Comparison of ENCODE assay signal across 1 cellular context in genomic region chr9:137240841-137241489, GRCh38.
TF ChIP-seq lines count a peak whose summit lies in the region.

TSS of gene TUBB4B (plus strand) at chr9:137241287. CDS start at chr9:137241361, 74 bp downstream.

TF ChIP-seq in HepG2, 621 proteins besides CTCF, POLR2A, EP300 and RAD21 (continued from another document and continues in another):
- TF ChIP-seq ZNF646 (CRISPR knock-in tag; IDR thresholded peaks at IDR 0.05) (no peak), SETDB1 (CRISPR knock-in tag; IDR thresholded peaks at IDR 0.05; ENCODE audit: borderline replicate concordance) (no peak), SIN3B (IDR thresholded peaks at IDR 0.05; ENCODE audit: low read length) (no peak; the same call in 1 of the 2 replicates), KDM5B (CRISPR knock-in tag; IDR thresholded peaks at IDR 0.05; ENCODE audit: borderline replicate concordance) (no peak; the same call in 1 of the 2 replicates), ZNF740 (CRISPR knock-in tag; IDR thresholded peaks at IDR 0.05) (no peak), ATF4 (CRISPR knock-in tag; IDR thresholded peaks at IDR 0.05) (no peak), SNAPC2 (CRISPR knock-in tag; IDR thresholded peaks at IDR 0.05) (no peak), ZNF598 (CRISPR knock-in tag; IDR thresholded peaks at IDR 0.05; ENCODE audit: borderline replicate concordance) (0 out of 2 replicates have a peak, but pooled peaks have one; percentile 19), ZNF891 (CRISPR knock-in tag; IDR thresholded peaks at IDR 0.05) (peak; percentile 81; the same call in 1 of the 2 replicates), BRD4 (CRISPR knock-in tag; IDR thresholded peaks at IDR 0.05) (peak; percentile 76), ZNF766 (CRISPR knock-in tag; IDR thresholded peaks at IDR 0.05; ENCODE audit: borderline replicate concordance) (no peak), TCF7L2 (IDR thresholded peaks at IDR 0.05; ENCODE audit: low read depth, low read length) (no peak), ZNF10 (CRISPR knock-in tag; IDR thresholded peaks at IDR 0.05; ENCODE audit: borderline replicate concordance, low read depth) (no peak), ZNF749 (CRISPR knock-in tag; IDR thresholded peaks at IDR 0.05; ENCODE audit: borderline replicate concordance) (peak; percentile 66; the same call in 1 of the 2 replicates), WIZ (CRISPR knock-in tag; IDR thresholded peaks at IDR 0.05) (no peak), FOXO1 (CRISPR knock-in tag; IDR thresholded peaks at IDR 0.05) (peak; percentile 78), ZMYM3 (CRISPR knock-in tag; IDR thresholded peaks at IDR 0.05) (no peak), NR2F2 (IDR thresholded peaks at IDR 0.05; ENCODE audit: borderline replicate concordance, low read depth) (no peak), ETV5 (CRISPR knock-in tag; IDR thresholded peaks at IDR 0.05; ENCODE audit: borderline replicate concordance) (peak; percentile 31; the same call in 1 of the 2 replicates), HNF1A (IDR thresholded peaks at IDR 0.05; ENCODE audit: low read depth) (no peak), HNF1A (CRISPR knock-in tag; IDR thresholded peaks at IDR 0.05; ENCODE audit: borderline replicate concordance) (no peak; the same call in 1 of the 2 replicates), TRIM24 (CRISPR knock-in tag; IDR thresholded peaks at IDR 0.05) (no peak), ARNT (IDR thresholded peaks at IDR 0.05) (no peak), KDM2A (CRISPR knock-in tag; IDR thresholded peaks at IDR 0.05; ENCODE audit: borderline replicate concordance, low read depth) (no peak; the same call in 1 of the 2 replicates), SMAD1 (CRISPR knock-in tag; IDR thresholded peaks at IDR 0.05; ENCODE audit: borderline replicate concordance, low read depth) (no peak), POGZ (CRISPR knock-in tag; IDR thresholded peaks at IDR 0.05) (no peak), ZBTB44 (CRISPR knock-in tag; IDR thresholded peaks at IDR 0.05) (0 out of 2 replicates have a peak, but pooled peaks have one; percentile 61), NFKB2 (CRISPR knock-in tag; IDR thresholded peaks at IDR 0.05; ENCODE audit: borderline replicate concordance) (no peak; the same call in 1 of the 2 replicates), ZBTB1 (CRISPR knock-in tag; IDR thresholded peaks at IDR 0.05; ENCODE audit: borderline replicate concordance) (peak; percentile 87; the same call in 1 of the 2 replicates), MAF1 (CRISPR knock-in tag; IDR thresholded peaks at IDR 0.05; ENCODE audit: borderline replicate concordance) (no peak), ZNF335 (CRISPR knock-in tag; IDR thresholded peaks at IDR 0.05) (no peak), REL (CRISPR knock-in tag; conservative IDR thresholded peaks at IDR 0.05) (no peak), BORCS8-MEF2B (CRISPR knock-in tag; IDR thresholded peaks at IDR 0.05) (peak; percentile 81), GFI1 (CRISPR knock-in tag; IDR thresholded peaks at IDR 0.05; ENCODE audit: borderline replicate concordance) (no peak), ETS1 (CRISPR knock-in tag; IDR thresholded peaks at IDR 0.05) (0 out of 2 replicates have a peak, but pooled peaks have one; percentile 16), HNRNPL (IDR thresholded peaks at IDR 0.05; ENCODE audit: low read depth, low read length) (peak; percentile 80; the same call in 1 of the 2 replicates), ZEB1 (IDR thresholded peaks at IDR 0.05; ENCODE audit: insufficient replicate concordance, low read depth) (no peak), ZNF746 (CRISPR knock-in tag; IDR thresholded peaks at IDR 0.05) (no peak; the same call in 1 of the 2 replicates), ZNF546 (CRISPR knock-in tag; conservative IDR thresholded peaks at IDR 0.05) (no peak), HHEX (CRISPR knock-in tag; IDR thresholded peaks at IDR 0.05) (no peak), FOXO4 (CRISPR knock-in tag; conservative IDR thresholded peaks at IDR 0.05) (no peak), ZNF614 (CRISPR knock-in tag; IDR thresholded peaks at IDR 0.05; ENCODE audit: borderline replicate concordance) (no peak), ZNF644 (CRISPR knock-in tag; IDR thresholded peaks at IDR 0.05; ENCODE audit: low read depth) (no peak), NPAS2 (CRISPR knock-in tag; IDR thresholded peaks at IDR 0.05; ENCODE audit: borderline replicate concordance) (no peak), ZBTB25 (CRISPR knock-in tag; IDR thresholded peaks at IDR 0.05) (no peak; the same call in 1 of the 2 replicates), ZNF879 (CRISPR knock-in tag; IDR thresholded peaks at IDR 0.05) (no peak), GMEB1 (CRISPR knock-in tag; IDR thresholded peaks at IDR 0.05; ENCODE audit: borderline replicate concordance) (0 out of 2 replicates have a peak, but pooled peaks have one; percentile 4)
